In genomic region chr6:113763883-113764282, GRCh38 we compare ENCODE assay signal across 10 cellular contexts.
DNase-seq lines count a peak whose midpoint lies in the region; ATAC-seq lines count a peak whose summit lies in the region.
"Had no signal": no experiment of that assay in that cellular context is flagged by ENCODE, and none has a peak within 500 bp of the region (broad histone marks: within the 10 kb centered on the region; RNA-seq: fewer than 3 reads in every experiment).

No MANE protein-coding gene starts in this region.

- no peaks in the 10 kb centered on the region for H3K27me3 ChIP-seq in skeletal muscle satellite cell (ENCODE audit: control insufficient read depth, insufficient read depth, low read length)
- H3K27me3 ChIP-seq: BLaER1 treated with 17β-estradiol and CSF1 and Interleukin-3, amounts not matched to agents 10 nM and 100 nM had no signal

- H3K9me3 ChIP-seq in skeletal muscle satellite cell (replicated peaks; ENCODE audit: low read length), result no peaks in the 10 kb centered on the region
- H3K9me3 ChIP-seq: BLaER1 treated with 17β-estradiol and CSF1 and Interleukin-3, amounts not matched to agents 10 nM and 100 nM had no signal

- intact Hi-C loops in head of caudate nucleus (cut with DNase I), result no loop called here

- no peak overlapping the region for H3K4me3 ChIP-seq in skeletal muscle satellite cell (ENCODE audit: low read length)
- H3K4me3 ChIP-seq: BLaER1 treated with 17β-estradiol and CSF1 and Interleukin-3, amounts not matched to agents 10 nM and 100 nM had no signal

- H3K4me3 Mint-ChIP-seq in activated T-helper 17 cell treated with anti-CD3 and anti-CD28 coated beads, Interleukin-2, amount 50 U/mL, for 72 hours, result no peak overlapping the region
- H3K4me3 Mint-ChIP-seq: nephron had no signal

- peaks cover 4% of the 10 kb centered on the region for H3K27me3 Mint-ChIP-seq in activated T-helper 17 cell treated with anti-CD3 and anti-CD28 coated beads, Interleukin-2, amount 50 U/mL, for 72 hours

- H3K36me3 ChIP-seq in skeletal muscle satellite cell (ENCODE audit: insufficient read depth, low read length), result no peaks in the 10 kb centered on the region
- H3K36me3 ChIP-seq: BLaER1 treated with 17β-estradiol and CSF1 and Interleukin-3, amounts not matched to agents 10 nM and 100 nM had no signal

- H3K9me3 Mint-ChIP-seq in activated T-helper 17 cell treated with anti-CD3 and anti-CD28 coated beads, Interleukin-2, amount 50 U/mL, for 72 hours, result no peaks in the 10 kb centered on the region
- H3K9me3 Mint-ChIP-seq: nephron had no signal

- H3K4me1 ChIP-seq in skeletal muscle satellite cell (ENCODE audit: control insufficient read depth, insufficient read depth, low read length), result peaks cover 13% of the 10 kb centered on the region

- no peaks in the 10 kb centered on the region for H3K36me3 Mint-ChIP-seq in activated T-helper 17 cell treated with anti-CD3 and anti-CD28 coated beads, Interleukin-2, amount 50 U/mL, for 72 hours (ENCODE audit: low read depth)

- peak overlapping the region; percentile 48 for H3K4me2 ChIP-seq in skeletal muscle satellite cell (ENCODE audit: low read length)

- peak; percentile 84 for ATAC-seq in HG03039 (IDR thresholded peaks at IDR 0.05; ENCODE audit: unreplicated experiment)
- ATAC-seq in activated T-helper 17 cell treated with anti-CD3 and anti-CD28 coated beads, Interleukin-2, amount 50 U/mL, for 72 hours (replicated peaks), result peak; percentile 87

- DNase-seq in activated T-cell treated with anti-CD3 and anti-CD28 coated beads for 48 hours (ENCODE audit: low read depth) (peak; percentile 1), head of caudate nucleus (no peak), ureter (ENCODE audit: low spot score) (no peak), activated T-cell treated with anti-CD3 and anti-CD28 coated beads for 4 hours (no peak)
- no peak for DNase-seq in activated T-cell treated with anti-CD3 and anti-CD28 coated beads, Interleukin-2, amount 50 U/mL, for 48 hours

- H3K9ac ChIP-seq in skeletal muscle satellite cell (ENCODE audit: low read depth, low read length), result no peak overlapping the region

- H3K27ac Mint-ChIP-seq in activated T-helper 17 cell treated with anti-CD3 and anti-CD28 coated beads, Interleukin-2, amount 50 U/mL, for 72 hours, result no peak overlapping the region
- H3K27ac Mint-ChIP-seq: nephron had no signal

- no peaks in the 10 kb centered on the region for H3K4me1 Mint-ChIP-seq in activated T-helper 17 cell treated with anti-CD3 and anti-CD28 coated beads, Interleukin-2, amount 50 U/mL, for 72 hours
- H3K4me1 Mint-ChIP-seq: nephron had no signal
